1 cellular context compared by ENCODE assay signal in the genomic region with DNA sequence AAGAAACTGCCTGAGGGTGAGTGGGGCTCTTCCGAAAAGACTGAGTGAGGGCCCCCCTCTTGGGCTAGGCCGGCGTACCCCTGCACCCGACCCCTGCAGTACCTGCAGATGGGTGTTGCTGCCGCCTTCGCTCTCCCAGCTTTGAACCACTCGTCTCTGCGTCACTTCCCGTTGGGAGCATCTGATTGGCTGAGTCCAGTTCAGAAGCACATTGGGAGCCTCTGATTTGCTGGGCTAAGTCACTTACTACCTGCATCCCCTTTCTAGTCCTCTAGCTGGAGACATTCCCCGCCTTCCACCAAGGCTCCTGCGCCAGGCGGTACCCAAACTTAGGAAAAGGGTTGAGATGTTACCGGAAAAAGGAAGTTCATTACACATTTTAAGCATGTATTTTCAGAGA.
TF ChIP-seq lines count a peak whose summit lies in the region.

No MANE protein-coding gene starts in this region.

TF ChIP-seq in WTC11, 78 proteins besides CTCF, POLR2A, EP300 and RAD21 (continued from another document):
- TF ChIP-seq, protein P1, sequence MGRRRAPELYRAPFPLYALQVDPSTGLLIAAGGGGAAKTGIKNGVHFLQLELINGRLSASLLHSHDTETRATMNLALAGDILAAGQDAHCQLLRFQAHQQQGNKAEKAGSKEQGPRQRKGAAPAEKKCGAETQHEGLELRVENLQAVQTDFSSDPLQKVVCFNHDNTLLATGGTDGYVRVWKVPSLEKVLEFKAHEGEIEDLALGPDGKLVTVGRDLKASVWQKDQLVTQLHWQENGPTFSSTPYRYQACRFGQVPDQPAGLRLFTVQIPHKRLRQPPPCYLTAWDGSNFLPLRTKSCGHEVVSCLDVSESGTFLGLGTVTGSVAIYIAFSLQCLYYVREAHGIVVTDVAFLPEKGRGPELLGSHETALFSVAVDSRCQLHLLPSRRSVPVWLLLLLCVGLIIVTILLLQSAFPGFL (CRISPR knock-in tag; IDR thresholded peaks at IDR 0.05; ENCODE audit: borderline replicate concordance), result no peak
- no peak for TF ChIP-seq TCF7 (CRISPR knock-in tag; IDR thresholded peaks at IDR 0.05; ENCODE audit: low read depth)
